8 cellular contexts compared by ENCODE assay signal in the genomic region with DNA sequence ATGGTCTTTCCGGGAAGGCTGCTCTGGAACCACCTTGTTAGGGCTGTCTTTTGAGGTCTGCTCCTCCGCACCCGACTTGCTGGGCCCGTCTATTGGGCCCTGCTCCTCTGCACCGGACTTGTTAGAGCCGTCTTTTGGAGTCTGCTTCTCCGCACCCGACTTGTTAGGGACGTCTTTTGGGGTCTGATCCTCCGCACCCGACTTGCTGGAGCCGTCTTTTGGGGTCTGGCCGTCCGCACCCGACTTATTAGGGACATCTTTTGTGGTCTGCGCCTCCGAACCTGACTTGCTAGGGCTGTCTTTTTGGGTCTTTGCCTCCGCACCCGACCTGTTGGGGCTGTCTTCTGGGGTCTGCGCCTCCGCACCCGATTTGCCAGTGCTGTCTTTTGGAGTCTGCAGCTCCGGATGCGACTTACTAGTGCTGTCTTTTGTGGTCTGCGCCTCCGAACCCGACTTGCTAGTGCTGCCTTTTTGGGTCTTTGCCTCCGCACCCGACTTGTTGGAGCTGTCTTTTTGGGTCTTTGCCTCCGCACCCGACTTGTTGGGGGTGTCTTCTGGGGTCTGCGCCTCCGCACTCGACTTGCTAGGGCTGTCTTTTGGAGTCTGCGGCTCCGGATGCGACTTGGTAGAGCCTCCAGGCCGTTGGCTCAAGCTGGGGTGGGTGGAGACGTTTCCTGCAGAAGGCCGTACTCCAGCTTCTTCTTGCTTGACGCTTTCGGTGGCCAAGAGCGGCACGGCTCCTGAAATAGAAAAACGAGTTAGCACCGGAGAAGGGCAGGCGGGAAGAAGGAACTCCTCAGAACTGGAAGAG. TPM values are rescaled to one million over a fixed set of nuclear protein-coding genes. Genes with fewer than 3 reads are reported as not detected.
DNase-seq lines count a peak whose midpoint lies in the region; ATAC-seq and TF ChIP-seq lines count a peak whose summit lies in the region.

No MANE protein-coding gene starts in this region.

- H4K20me1 ChIP-seq in hepatocyte (ENCODE audit: insufficient read depth, poor library complexity, severe bottlenecking), result peaks cover 15% of the 10 kb centered on the region

- ATAC-seq in HG02973 (IDR thresholded peaks at IDR 0.05; ENCODE audit: unreplicated experiment), result peak; percentile 6
- ATAC-seq in activated naive CD8-positive, alpha-beta T cell treated with anti-CD3 and anti-CD28 coated beads, Interleukin-2, amount 50 U/mL, for 24 hours, result peak; percentile 22
- ATAC-seq in gastrocnemius medialis, result peak; percentile 18 to 31

- H3K27ac ChIP-seq in SJCRH30 (peak overlapping the region; percentile 95; the same call in 1 of the 2 replicates), hepatocyte (peak overlapping the region; percentile 98), gastrocnemius medialis (peak overlapping the region; percentile 90 to 98 (median 94))

- DNase-seq in NCI-H1105 (lab: John Stamatoyannopoulos, UW) (peak; percentile 51), NCI-H1105 treated with DMSO at 0.1 percent for 48 hours (lab: John Stamatoyannopoulos, UW) (no peak), SJCRH30 (peak in 1 of 2 experiments; percentile 55), hepatocyte (ENCODE audit: low spot score) (peak; percentile 62), gastrocnemius medialis (peak; percentile 27 to 31), kidney glomerular epithelial cell (lab: John Stamatoyannopoulos, UW) (no peak)
- DNase-seq in activated naive CD8-positive, alpha-beta T cell treated with anti-CD3 and anti-CD28 coated beads, Interleukin-2, amount 50 U/mL, for 24 hours, result peak; percentile 62

- H3K27ac Mint-ChIP-seq in activated naive CD8-positive, alpha-beta T cell treated with anti-CD3 and anti-CD28 coated beads, Interleukin-2, amount 50 U/mL, for 24 hours, result peak overlapping the region; percentile 98

- H3K9me3 ChIP-seq in SJCRH30 (replicated peaks) (no peaks in the 10 kb centered on the region), hepatocyte (ENCODE audit: low read depth) (no peaks in the 10 kb centered on the region), gastrocnemius medialis (no peaks in the 10 kb centered on the region)

- peak overlapping the region; percentile 95 for H3K4me2 ChIP-seq in hepatocyte

- H3K9me3 Mint-ChIP-seq in activated naive CD8-positive, alpha-beta T cell treated with anti-CD3 and anti-CD28 coated beads, Interleukin-2, amount 50 U/mL, for 24 hours, result no peaks in the 10 kb centered on the region

- H3K4me3 Mint-ChIP-seq in activated naive CD8-positive, alpha-beta T cell treated with anti-CD3 and anti-CD28 coated beads, Interleukin-2, amount 50 U/mL, for 24 hours, result peak overlapping the region; percentile 92

- no peaks in the 10 kb centered on the region for H3K27me3 Mint-ChIP-seq in activated naive CD8-positive, alpha-beta T cell treated with anti-CD3 and anti-CD28 coated beads, Interleukin-2, amount 50 U/mL, for 24 hours

- no peak for TF ChIP-seq POLR2A in gastrocnemius medialis (IDR thresholded peaks at IDR 0.05)

- peaks cover 48% of the 10 kb centered on the region for H3K4me1 Mint-ChIP-seq in activated naive CD8-positive, alpha-beta T cell treated with anti-CD3 and anti-CD28 coated beads, Interleukin-2, amount 50 U/mL, for 24 hours

- H3K4me3 ChIP-seq in SJCRH30, result peak overlapping the region; percentile 82
- H3K4me3 ChIP-seq in hepatocyte, result peak overlapping the region; percentile 57
- peak overlapping the region; percentile 74 to 99 (median 81) for H3K4me3 ChIP-seq in gastrocnemius medialis

- peaks cover 46% of the 10 kb centered on the region for H3K79me2 ChIP-seq in hepatocyte

- H3K36me3 Mint-ChIP-seq in activated naive CD8-positive, alpha-beta T cell treated with anti-CD3 and anti-CD28 coated beads, Interleukin-2, amount 50 U/mL, for 24 hours (ENCODE audit: low read depth), result peaks cover 53% of the 10 kb centered on the region

- peaks cover 3% of the 10 kb centered on the region; the same call in 1 of the 2 replicates for H3K4me1 ChIP-seq in SJCRH30
- peaks cover 15% of the 10 kb centered on the region for H3K4me1 ChIP-seq in hepatocyte (ENCODE audit: insufficient read depth)
- H3K4me1 ChIP-seq in gastrocnemius medialis, result peaks cover 32 to 34% of the 10 kb centered on the region in 2 donors

- TF ChIP-seq CTCF in hepatocyte (IDR thresholded peaks at IDR 0.05; ENCODE audit: poor library complexity) (no peak), gastrocnemius medialis (IDR thresholded peaks at IDR 0.05 in 4 of 5, conservative IDR thresholded peaks at IDR 0.05 in 1 of 5) (no peak)

- H2AFZ ChIP-seq in hepatocyte, result peak overlapping the region; percentile 49

- in situ Hi-C loops in gastrocnemius medialis (cut with MboI; ENCODE audit: low sequenced_read_pairs in 4 of 4), result no loop called here

- H3K36me3 ChIP-seq in SJCRH30 (peaks cover 35% of the 10 kb centered on the region), hepatocyte (replicated peaks; ENCODE audit: insufficient read depth, low read depth) (no peaks in the 10 kb centered on the region), gastrocnemius medialis (peaks cover 0 to 29% of the 10 kb centered on the region in 2 donors)

- no peaks in the 10 kb centered on the region for H3K27me3 ChIP-seq in SJCRH30
- H3K27me3 ChIP-seq in hepatocyte, result no peaks in the 10 kb centered on the region
- no peaks in the 10 kb centered on the region for H3K27me3 ChIP-seq in gastrocnemius medialis

- H3K9me2 ChIP-seq in hepatocyte (replicated peaks; ENCODE audit: insufficient read depth), result no peaks in the 10 kb centered on the region

- intact Hi-C loops in gastrocnemius medialis (cut with DNase I; ENCODE audit: low total_unique reads), result no loop called here

- WGBS in hepatocyte (ENCODE audit: low lambda C conversion rate, missing lambda C conversion rate), result 16% methylated on average over 47 of the region's 47 CpGs

RNA-seq across cellular contexts. Expression of a gene that starts 0.6 kb away (rescaled TPM):
- total RNA-seq in SJCRH30 (2014; rRNA removed; shearing (Covaris generic)), result 73.5 and 80.3 TPM in 2 replicates
- total RNA-seq in hepatocyte (66.5 and 72.0 TPM in 2 replicates), gastrocnemius medialis (10 to 100 TPM; 29.5 to 81.7 (median 61.9) TPM)
- polyA plus RNA-seq in hepatocyte, result 51.1 and 52.4 TPM in 2 replicates

RNA-seq across cellular contexts. Expression of a gene that starts 27.2 kb away (rescaled TPM):
- 9.3 and 11.0 TPM in 2 replicates for total RNA-seq in SJCRH30 (2014; rRNA removed; shearing (Covaris generic))
- 55.3 and 58.5 TPM in 2 replicates for total RNA-seq in hepatocyte
- polyA plus RNA-seq in hepatocyte, result 22.2 and 24.7 TPM in 2 replicates
- 100 to 1,000 TPM in 3 of 4 donors, 10 to 100 TPM in 1; 62.2 to 151 (median 116) TPM for total RNA-seq in gastrocnemius medialis

RNA-seq across cellular contexts. Expression of a gene that starts 27.4 kb away (rescaled TPM):
- 17.2 and 19.3 TPM in 2 replicates for total RNA-seq in SJCRH30 (2014; rRNA removed; shearing (Covaris generic))
- total RNA-seq in hepatocyte (17.6 and 25.1 TPM in 2 replicates), gastrocnemius medialis (10 to 100 TPM; 15.9 to 31.7 (median 25.0) TPM)
- polyA plus RNA-seq in hepatocyte, result 16.4 and 18.1 TPM in 2 replicates

Comparison
In these comparisons a context has a peak if more than half of its experiments do, and no peak if none do; other contexts are left out.
1. DNase-seq: peak in NCI-H1105 (single experiment), activated naive CD8-positive, alpha-beta T cell treated with anti-CD3 and anti-CD28 coated beads, Interleukin-2, amount 50 U/mL, for 24 hours (single experiment), hepatocyte (single experiment) and gastrocnemius medialis (2 of 2); none in NCI-H1105 treated with DMSO at 0.1 percent for 48 hours (single experiment) and kidney glomerular epithelial cell (single experiment).
2. Peak in every context shown above with its lines, with median percentiles within 50 percentile points of each other: ATAC-seq, H3K27ac ChIP-seq and H3K4me3 ChIP-seq.